In genomic region chr2:129859141-129859540, GRCh38 we compare ENCODE assay signal across 29 cellular contexts.
"Had no signal": no experiment of that assay in that cellular context is flagged by ENCODE, and none has a peak within 500 bp of the region (broad histone marks: within the 10 kb centered on the region; RNA-seq: fewer than 3 reads in every experiment).

No MANE protein-coding gene starts in this region.

- H3K9me3 ChIP-seq: ascending aorta, body of pancreas, MG63 had no signal

- H3K4me1 ChIP-seq: ascending aorta had no signal

- H3K4me2 ChIP-seq: PC-9 had no signal

- ATAC-seq: activated CD4-positive, CD25-positive, alpha-beta regulatory T cell treated with anti-CD3 and anti-CD28 coated beads, Interleukin-2, amount 50 U/mL, for 24 hours; activated CD8-positive, alpha-beta memory T cell treated with anti-CD3 and anti-CD28 coated beads, Interleukin-2, amount 10 ng/mL, durations not matched to agents 7 days and 5 days; activated naive CD4-positive, alpha-beta T cell treated with anti-CD3 and anti-CD28 coated beads, Interleukin-2, amount 50 U/mL, for 72 hours; activated naive CD8-positive, alpha-beta T cell treated with anti-CD3 and anti-CD28 coated beads, Interleukin-2, amount 50 U/mL, for 24 hours; body of pancreas had no signal

- H3K27ac Mint-ChIP-seq: activated CD8-positive, alpha-beta memory T cell treated with anti-CD3 and anti-CD28 coated beads, Interleukin-2, amount 10 ng/mL, durations not matched to agents 7 days and 5 days; activated naive CD4-positive, alpha-beta T cell treated with anti-CD3 and anti-CD28 coated beads, Interleukin-2, amount 50 U/mL, for 72 hours; activated naive CD8-positive, alpha-beta T cell treated with anti-CD3 and anti-CD28 coated beads, Interleukin-2, amount 50 U/mL, for 24 hours; activated T-cell treated with anti-CD3 and anti-CD28 coated beads, Interleukin-2, amount 50 U/mL, for 24 hours; activated T-helper 1 cell treated with anti-CD3 and anti-CD28 coated beads, Interleukin-12 subunit alpha, Interleukin-12 subunit beta, Interleukin-2, Interleukin-4 antibody, amounts not matched to agents 30 ng/mL and 10 ng/mL and 1 ng/mL, durations not matched to agents 14 hours and 24 hours and 36 hours; T-helper 1 cell treated with Interleukin-12 subunit alpha and Interleukin-12 subunit beta and Interleukin-4 antibody, amounts not matched to agents 30 μg/mL and 1 μg/mL, for 36 hours had no signal

- DNase-seq: activated CD4-positive, alpha-beta T cell treated with anti-CD3 and anti-CD28 coated beads for 48 hours; activated CD4-positive, alpha-beta T cell treated with anti-CD3 and anti-CD28 coated beads, Interleukin-2, amount 50 U/mL, for 48 hours; activated CD8-positive, alpha-beta memory T cell treated with anti-CD3 and anti-CD28 coated beads, Interleukin-2, amount 10 ng/mL, durations not matched to agents 7 days and 5 days; activated effector memory CD4-positive, alpha-beta T cell treated with Interleukin-2 at 50 U/mL for 16 hours; activated naive CD4-positive, alpha-beta T cell treated with Interleukin-2 at 50 U/mL for 16 hours; activated naive CD8-positive, alpha-beta T cell treated with anti-CD3 and anti-CD28 coated beads, Interleukin-2, amount 50 U/mL, for 24 hours; activated T-cell treated with anti-CD3 and anti-CD28 coated beads, Interleukin-2, amount 50 U/mL, for 24 hours; amniotic stem cell; body of pancreas; central memory CD4-positive, alpha-beta T cell; MG63; MV-4-11; NCI-H1092 treated with DMSO at 0.1 percent for 48 hours; NCI-H1417 treated with DMSO at 0.1 percent for 48 hours; NCI-H1694; NCI-H2029; NCI-H2107; NCI-H345; NCI-H510A; NCI-H526 treated with DMSO at 0.1 percent for 48 hours; NCI-H82; PC-9; SW 1271 had no signal

- H3K27ac ChIP-seq: ascending aorta, body of pancreas, PC-9, SK-N-MC had no signal

- H3K36me3 Mint-ChIP-seq: activated CD8-positive, alpha-beta memory T cell treated with anti-CD3 and anti-CD28 coated beads, Interleukin-2, amount 10 ng/mL, durations not matched to agents 7 days and 5 days had no signal

- H3K27me3 ChIP-seq: ascending aorta, body of pancreas, MG63 had no signal

- H3K4me3 ChIP-seq: ascending aorta, body of pancreas, MG63, PC-9, SK-N-MC had no signal

- H3K4me1 Mint-ChIP-seq: activated CD8-positive, alpha-beta memory T cell treated with anti-CD3 and anti-CD28 coated beads, Interleukin-2, amount 10 ng/mL, durations not matched to agents 7 days and 5 days; activated naive CD8-positive, alpha-beta T cell treated with anti-CD3 and anti-CD28 coated beads, Interleukin-2, amount 50 U/mL, for 24 hours had no signal

- H3K9me3 Mint-ChIP-seq: activated naive CD4-positive, alpha-beta T cell treated with anti-CD3 and anti-CD28 coated beads, Interleukin-2, amount 50 U/mL, for 72 hours; activated naive CD8-positive, alpha-beta T cell treated with anti-CD3 and anti-CD28 coated beads, Interleukin-2, amount 50 U/mL, for 24 hours; activated T-helper 1 cell treated with anti-CD3 and anti-CD28 coated beads, Interleukin-12 subunit alpha, Interleukin-12 subunit beta, Interleukin-2, Interleukin-4 antibody, amounts not matched to agents 30 ng/mL and 10 ng/mL and 1 ng/mL, durations not matched to agents 14 hours and 24 hours and 36 hours; T-helper 1 cell treated with Interleukin-12 subunit alpha and Interleukin-12 subunit beta and Interleukin-4 antibody, amounts not matched to agents 30 μg/mL and 1 μg/mL, for 36 hours had no signal

- H2AFZ ChIP-seq: PC-9 had no signal

- H3K27me3 Mint-ChIP-seq: activated naive CD8-positive, alpha-beta T cell treated with anti-CD3 and anti-CD28 coated beads, Interleukin-2, amount 50 U/mL, for 24 hours had no signal

- H3K4me3 Mint-ChIP-seq: activated CD8-positive, alpha-beta memory T cell treated with anti-CD3 and anti-CD28 coated beads, Interleukin-2, amount 10 ng/mL, durations not matched to agents 7 days and 5 days; activated naive CD8-positive, alpha-beta T cell treated with anti-CD3 and anti-CD28 coated beads, Interleukin-2, amount 50 U/mL, for 24 hours; activated T-cell treated with anti-CD3 and anti-CD28 coated beads, Interleukin-2, amount 50 U/mL, for 24 hours; activated T-helper 1 cell treated with anti-CD3 and anti-CD28 coated beads, Interleukin-12 subunit alpha, Interleukin-12 subunit beta, Interleukin-2, Interleukin-4 antibody, amounts not matched to agents 30 ng/mL and 10 ng/mL and 1 ng/mL, durations not matched to agents 14 hours and 24 hours and 36 hours; T-helper 1 cell treated with Interleukin-12 subunit alpha and Interleukin-12 subunit beta and Interleukin-4 antibody, amounts not matched to agents 30 μg/mL and 1 μg/mL, for 36 hours had no signal

- H3K36me3 ChIP-seq: ascending aorta, MG63 had no signal
